In the genomic region with DNA sequence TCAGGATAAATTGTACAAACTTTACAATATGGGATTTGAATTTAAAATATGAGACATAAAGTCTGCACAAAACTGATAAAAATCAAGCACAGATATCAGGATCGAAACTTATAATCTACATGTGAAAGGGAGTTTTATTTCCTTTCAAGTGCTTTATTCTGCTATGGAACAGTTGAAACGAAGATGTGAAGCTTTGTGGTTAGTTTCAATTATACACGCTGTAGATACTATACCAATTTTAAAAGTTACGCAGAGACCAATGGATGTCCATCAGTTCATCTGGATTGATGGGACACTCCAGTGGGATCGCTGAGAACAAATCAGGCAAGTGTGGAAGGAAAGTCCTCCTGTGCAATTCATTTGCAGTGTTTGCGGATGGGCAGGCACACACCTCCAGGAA, we compare ENCODE assay signal across 1 cellular context.
TF ChIP-seq lines count a peak whose summit lies in the region.

No MANE protein-coding gene starts in this region.

TF ChIP-seq in HepG2, 621 proteins besides CTCF, POLR2A, EP300 and RAD21 (continued from another document):
- TF ChIP-seq, protein P1, sequence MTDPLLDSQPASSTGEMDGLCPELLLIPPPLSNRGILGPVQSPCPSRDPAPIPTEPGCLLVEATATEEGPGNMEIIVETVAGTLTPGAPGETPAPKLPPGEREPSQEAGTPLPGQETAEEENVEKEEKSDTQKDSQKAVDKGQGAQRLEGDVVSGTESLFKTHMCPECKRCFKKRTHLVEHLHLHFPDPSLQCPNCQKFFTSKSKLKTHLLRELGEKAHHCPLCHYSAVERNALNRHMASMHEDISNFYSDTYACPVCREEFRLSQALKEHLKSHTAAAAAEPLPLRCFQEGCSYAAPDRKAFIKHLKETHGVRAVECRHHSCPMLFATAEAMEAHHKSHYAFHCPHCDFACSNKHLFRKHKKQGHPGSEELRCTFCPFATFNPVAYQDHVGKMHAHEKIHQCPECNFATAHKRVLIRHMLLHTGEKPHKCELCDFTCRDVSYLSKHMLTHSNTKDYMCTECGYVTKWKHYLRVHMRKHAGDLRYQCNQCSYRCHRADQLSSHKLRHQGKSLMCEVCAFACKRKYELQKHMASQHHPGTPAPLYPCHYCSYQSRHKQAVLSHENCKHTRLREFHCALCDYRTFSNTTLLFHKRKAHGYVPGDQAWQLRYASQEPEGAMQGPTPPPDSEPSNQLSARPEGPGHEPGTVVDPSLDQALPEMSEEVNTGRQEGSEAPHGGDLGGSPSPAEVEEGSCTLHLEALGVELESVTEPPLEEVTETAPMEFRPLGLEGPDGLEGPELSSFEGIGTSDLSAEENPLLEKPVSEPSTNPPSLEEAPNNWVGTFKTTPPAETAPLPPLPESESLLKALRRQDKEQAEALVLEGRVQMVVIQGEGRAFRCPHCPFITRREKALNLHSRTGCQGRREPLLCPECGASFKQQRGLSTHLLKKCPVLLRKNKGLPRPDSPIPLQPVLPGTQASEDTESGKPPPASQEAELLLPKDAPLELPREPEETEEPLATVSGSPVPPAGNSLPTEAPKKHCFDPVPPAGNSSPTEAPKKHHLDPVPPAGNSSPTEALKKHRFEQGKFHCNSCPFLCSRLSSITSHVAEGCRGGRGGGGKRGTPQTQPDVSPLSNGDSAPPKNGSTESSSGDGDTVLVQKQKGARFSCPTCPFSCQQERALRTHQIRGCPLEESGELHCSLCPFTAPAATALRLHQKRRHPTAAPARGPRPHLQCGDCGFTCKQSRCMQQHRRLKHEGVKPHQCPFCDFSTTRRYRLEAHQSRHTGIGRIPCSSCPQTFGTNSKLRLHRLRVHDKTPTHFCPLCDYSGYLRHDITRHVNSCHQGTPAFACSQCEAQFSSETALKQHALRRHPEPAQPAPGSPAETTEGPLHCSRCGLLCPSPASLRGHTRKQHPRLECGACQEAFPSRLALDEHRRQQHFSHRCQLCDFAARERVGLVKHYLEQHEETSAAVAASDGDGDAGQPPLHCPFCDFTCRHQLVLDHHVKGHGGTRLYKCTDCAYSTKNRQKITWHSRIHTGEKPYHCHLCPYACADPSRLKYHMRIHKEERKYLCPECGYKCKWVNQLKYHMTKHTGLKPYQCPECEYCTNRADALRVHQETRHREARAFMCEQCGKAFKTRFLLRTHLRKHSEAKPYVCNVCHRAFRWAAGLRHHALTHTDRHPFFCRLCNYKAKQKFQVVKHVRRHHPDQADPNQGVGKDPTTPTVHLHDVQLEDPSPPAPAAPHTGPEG (CRISPR knock-in tag; IDR thresholded peaks at IDR 0.05) = no peak
- TF ChIP-seq MAZ (IDR thresholded peaks at IDR 0.05; ENCODE audit: borderline replicate concordance, low read depth, low read length) (no peak), MAZ (CRISPR knock-in tag; IDR thresholded peaks at IDR 0.05; ENCODE audit: low read depth) (no peak), PHF21A (CRISPR knock-in tag; IDR thresholded peaks at IDR 0.05) (no peak), HDAC2 (CRISPR knock-in tag; IDR thresholded peaks at IDR 0.05) (no peak), GLI4 (CRISPR knock-in tag; IDR thresholded peaks at IDR 0.05; ENCODE audit: borderline replicate concordance) (no peak), SETDB1 (CRISPR knock-in tag; IDR thresholded peaks at IDR 0.05; ENCODE audit: borderline replicate concordance) (no peak)
- TF ChIP-seq, protein P2, sequence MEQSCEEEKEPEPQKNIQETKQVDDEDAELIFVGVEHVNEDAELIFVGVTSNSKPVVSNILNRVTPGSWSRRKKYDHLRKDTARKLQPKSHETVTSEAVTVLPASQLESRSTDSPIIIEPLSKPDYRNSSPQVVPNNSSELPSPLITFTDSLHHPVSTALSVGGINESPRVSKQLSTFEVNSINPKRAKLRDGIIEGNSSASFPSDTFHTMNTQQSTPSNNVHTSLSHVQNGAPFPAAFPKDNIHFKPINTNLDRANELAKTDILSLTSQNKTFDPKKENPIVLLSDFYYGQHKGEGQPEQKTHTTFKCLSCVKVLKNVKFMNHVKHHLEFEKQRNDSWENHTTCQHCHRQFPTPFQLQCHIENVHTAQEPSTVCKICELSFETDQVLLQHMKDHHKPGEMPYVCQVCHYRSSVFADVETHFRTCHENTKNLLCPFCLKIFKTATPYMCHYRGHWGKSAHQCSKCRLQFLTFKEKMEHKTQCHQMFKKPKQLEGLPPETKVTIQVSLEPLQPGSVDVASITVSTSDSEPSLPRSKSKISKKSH (CRISPR knock-in tag; IDR thresholded peaks at IDR 0.05; ENCODE audit: borderline replicate concordance) = no peak
- TF ChIP-seq, protein P3, sequence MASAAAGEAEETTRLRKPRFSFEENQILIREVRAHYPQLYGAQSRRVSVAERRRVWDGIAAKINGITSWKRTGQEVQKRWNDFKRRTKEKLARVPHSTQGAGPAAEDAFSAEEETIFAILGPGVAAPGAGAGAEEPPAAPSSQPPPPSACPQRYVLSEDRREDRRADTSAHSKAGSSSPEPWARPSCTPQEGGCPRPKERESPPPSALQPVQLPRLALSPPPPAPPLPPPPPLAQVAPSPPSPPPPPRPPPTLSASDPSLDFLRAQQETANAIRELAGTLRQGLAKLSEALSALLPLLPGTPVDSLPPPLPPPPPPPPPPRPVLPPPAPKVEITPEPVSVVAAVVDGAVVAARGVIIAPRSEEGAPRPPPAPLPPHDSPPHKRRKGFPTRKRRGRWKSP (CRISPR knock-in tag; IDR thresholded peaks at IDR 0.05) = no peak
